Comparison of ENCODE assay signal across 36 cellular contexts in the genomic region with DNA sequence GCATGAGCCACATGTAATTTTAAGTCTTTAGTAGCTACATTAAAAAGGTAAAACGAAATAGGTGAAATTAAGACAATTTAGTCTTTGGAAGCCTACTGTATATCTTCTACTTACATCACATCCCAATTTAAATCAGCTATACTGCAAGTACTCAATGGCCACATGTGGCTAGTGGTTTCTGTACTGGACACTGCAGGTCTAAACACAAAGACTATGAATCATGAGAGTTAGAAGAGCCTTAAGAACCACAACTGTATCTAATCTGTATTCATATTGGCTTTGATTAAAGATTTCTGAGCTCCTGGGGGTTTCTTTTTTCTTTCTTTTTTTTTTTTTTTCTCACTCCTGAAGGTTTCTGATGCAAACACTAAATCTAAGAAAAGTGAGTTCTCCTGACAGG.
"Had no signal": no experiment of that assay in that cellular context is flagged by ENCODE, and none has a peak within 500 bp of the region (broad histone marks: within the 10 kb centered on the region; RNA-seq: fewer than 3 reads in every experiment).

No MANE protein-coding gene starts in this region.

- ATAC-seq: activated CD8-positive, alpha-beta T cell treated with anti-CD3 and anti-CD28 coated beads for 36 hours; activated T-cell treated with anti-CD3 and anti-CD28 coated beads, Interleukin-2, amount 50 U/mL, for 72 hours; activated T-helper 17 cell treated with anti-CD3 and anti-CD28 coated beads, Interleukin-2, amount 50 U/mL, for 72 hours; body of pancreas; PC-3; Right ventricle myocardium inferior; SK-N-SH treated with all-trans-retinoic acid at 6 μM for 48 hours had no signal

- DNase-seq: activated CD4-positive, alpha-beta T cell treated with anti-CD3 and anti-CD28 coated beads, Interleukin-2, amount 10 ng/mL, durations not matched to agents 24 days and 14 days; activated CD4-positive, alpha-beta T cell treated with anti-CD3 and anti-CD28 coated beads, Interleukin-2, amount 50 U/mL, for 4 hours; activated CD8-positive, alpha-beta T cell treated with anti-CD3 and anti-CD28 coated beads for 36 hours; activated effector memory CD4-positive, alpha-beta T cell treated with anti-CD3 and anti-CD28 coated beads, Interleukin-2, amount 50 U/mL, for 16 hours; activated naive CD4-positive, alpha-beta T cell; activated naive CD4-positive, alpha-beta T cell treated with anti-CD3 and anti-CD28 coated beads, Interleukin-2, amount 50 U/mL, for 16 hours; activated T-cell treated with anti-CD3 and anti-CD28 coated beads, Interleukin-2, amount 50 U/mL, for 1 hour; activated T-cell treated with anti-CD3 and anti-CD28 coated beads, Interleukin-2, amount 50 U/mL, for 72 hours; adrenal gland; anterior cingulate cortex; body of pancreas; caudate nucleus; cerebellar nuclear complex; Karpas-422; KBM-7; MG63; NCI-H1092; NCI-H1436 treated with DMSO at 0.1 percent for 48 hours; NCI-H1694 treated with DMSO at 0.1 percent for 48 hours; NCI-H2029 treated with DMSO at 0.1 percent for 48 hours; NCI-H2171 treated with DMSO at 0.1 percent for 48 hours; NCI-H226; NCI-H446 treated with DMSO at 0.1 percent for 48 hours; NCI-H524; PC-3; Peyer's patch; SIG-M5; SW 1271; T-helper 1 cell; T1000; WERI-Rb-1 had no signal

- H3K4me1 ChIP-seq: breast epithelium had no signal

- H3K27ac ChIP-seq: adrenal gland, body of pancreas, breast epithelium, Peyer's patch, RWPE1, WERI-Rb-1 had no signal

- H3K27me3 ChIP-seq: adrenal gland, body of pancreas, breast epithelium, MG63, Peyer's patch had no signal

- H3K4me3 ChIP-seq: adrenal gland, body of pancreas, breast epithelium, MG63, Peyer's patch had no signal

- H3K36me3 ChIP-seq: breast epithelium had no signal

- H3K9me3 ChIP-seq: adrenal gland, body of pancreas, breast epithelium, MG63, Peyer's patch had no signal
